Comparison of ENCODE assay signal across 1 cellular context in genomic region chr14:90383126-90383730, GRCh38.
TF ChIP-seq lines count a peak whose summit lies in the region.

No MANE protein-coding gene starts in this region.

TF ChIP-seq in HepG2, 621 proteins besides CTCF, POLR2A, EP300 and RAD21 (continued from another document and continues in another):
- TF ChIP-seq ARID5B (CRISPR knock-in tag; IDR thresholded peaks at IDR 0.05) (peak; percentile 68), TFAP4 (IDR thresholded peaks at IDR 0.05; ENCODE audit: borderline replicate concordance, low read depth) (peak; percentile 49; the same call in 1 of the 2 replicates), MAZ (IDR thresholded peaks at IDR 0.05; ENCODE audit: borderline replicate concordance, low read depth, low read length) (peak; percentile 85; the same call in 1 of the 2 replicates), MAZ (CRISPR knock-in tag; IDR thresholded peaks at IDR 0.05; ENCODE audit: low read depth) (peak; percentile 92), TFE3 (CRISPR knock-in tag; IDR thresholded peaks at IDR 0.05) (no peak; the same call in 1 of the 2 replicates), ZSCAN29 (CRISPR knock-in tag; conservative IDR thresholded peaks at IDR 0.05) (no peak; the same call in 1 of the 2 replicates), U2AF2 (IDR thresholded peaks at IDR 0.05; ENCODE audit: low read depth, low read length) (no peak), PRMT3 (CRISPR knock-in tag; IDR thresholded peaks at IDR 0.05; ENCODE audit: borderline replicate concordance, low read depth) (0 out of 2 replicates have a peak, but pooled peaks have one; percentile 10), ZNF24 (IDR thresholded peaks at IDR 0.05) (no peak), KDM1A (CRISPR knock-in tag; IDR thresholded peaks at IDR 0.05) (peak; percentile 31; the same call in 1 of the 2 replicates), ZMAT3 (CRISPR knock-in tag; conservative IDR thresholded peaks at IDR 0.05) (peak; percentile 44; the same call in 1 of the 2 replicates), ARNTL (CRISPR knock-in tag; IDR thresholded peaks at IDR 0.05) (peak; percentile 64), MTA1 (CRISPR knock-in tag; IDR thresholded peaks at IDR 0.05; ENCODE audit: borderline replicate concordance) (peak; percentile 69; the same call in 1 of the 2 replicates), ZNF121 (CRISPR knock-in tag; IDR thresholded peaks at IDR 0.05) (peak; percentile 53), DR1 (CRISPR knock-in tag; IDR thresholded peaks at IDR 0.05) (peak; percentile 72; the same call in 1 of the 2 replicates), HNF1B (CRISPR knock-in tag; IDR thresholded peaks at IDR 0.05) (peak; percentile 87), ZNF713 (CRISPR knock-in tag; IDR thresholded peaks at IDR 0.05) (no peak), MYC (CRISPR knock-in tag; IDR thresholded peaks at IDR 0.05; ENCODE audit: borderline replicate concordance) (peak; percentile 97), ZNF33A (CRISPR knock-in tag; IDR thresholded peaks at IDR 0.05; ENCODE audit: borderline replicate concordance) (no peak), ZSCAN25 (CRISPR knock-in tag; IDR thresholded peaks at IDR 0.05) (0 out of 2 replicates have a peak, but pooled peaks have one; percentile 37), RBM22 (optimal IDR thresholded peaks at IDR 0.05; ENCODE audit: low read length) (no peak), TCF7 (IDR thresholded peaks at IDR 0.05; ENCODE audit: low read depth) (no peak), ZNF260 (CRISPR knock-in tag; IDR thresholded peaks at IDR 0.05; ENCODE audit: borderline replicate concordance, low read depth) (no peak), ZNF335 (CRISPR knock-in tag; IDR thresholded peaks at IDR 0.05) (peak; percentile 92), SIX4 (CRISPR knock-in tag; IDR thresholded peaks at IDR 0.05) (peak; percentile 73; the same call in 1 of the 2 replicates), AGO1 (IDR thresholded peaks at IDR 0.05; ENCODE audit: low read depth, low read length, poor library complexity, severe bottlenecking) (peak; percentile 68), GLMP (CRISPR knock-in tag; IDR thresholded peaks at IDR 0.05; ENCODE audit: borderline replicate concordance) (no peak), KLF9 (CRISPR knock-in tag; IDR thresholded peaks at IDR 0.05; ENCODE audit: low read depth) (no peak), ZNF75D (CRISPR knock-in tag; IDR thresholded peaks at IDR 0.05; ENCODE audit: borderline replicate concordance) (no peak), ZNF619 (CRISPR knock-in tag; IDR thresholded peaks at IDR 0.05) (no peak), ATAD3A (CRISPR knock-in tag; IDR thresholded peaks at IDR 0.05) (no peak), ZNF383 (CRISPR knock-in tag; IDR thresholded peaks at IDR 0.05; ENCODE audit: borderline replicate concordance) (no peak), SIN3B (IDR thresholded peaks at IDR 0.05; ENCODE audit: low read length) (no peak; the same call in 1 of the 2 replicates), ZNF704 (CRISPR knock-in tag; IDR thresholded peaks at IDR 0.05; ENCODE audit: borderline replicate concordance) (0 out of 2 replicates have a peak, but pooled peaks have one; percentile 59), ZBTB46 (CRISPR knock-in tag; IDR thresholded peaks at IDR 0.05; ENCODE audit: borderline replicate concordance) (no peak), ZBTB34 (CRISPR knock-in tag; IDR thresholded peaks at IDR 0.05) (peak; percentile 78; the same call in 1 of the 2 replicates), ZBTB7B (CRISPR knock-in tag; IDR thresholded peaks at IDR 0.05) (peak; percentile 73), SETDB1 (CRISPR knock-in tag; IDR thresholded peaks at IDR 0.05; ENCODE audit: borderline replicate concordance) (no peak), SALL2 (CRISPR knock-in tag; IDR thresholded peaks at IDR 0.05) (peak; percentile 33; the same call in 1 of the 2 replicates), KMT2B (CRISPR knock-in tag; IDR thresholded peaks at IDR 0.05) (peak; percentile 90), ZBTB42 (CRISPR knock-in tag; IDR thresholded peaks at IDR 0.05) (no peak), ZNF414 (CRISPR knock-in tag; IDR thresholded peaks at IDR 0.05) (peak; percentile 88; the same call in 1 of the 2 replicates), HOXA5 (CRISPR knock-in tag; IDR thresholded peaks at IDR 0.05) (peak; percentile 84), ZNF451 (CRISPR knock-in tag; IDR thresholded peaks at IDR 0.05) (peak; percentile 78), ZBTB25 (CRISPR knock-in tag; IDR thresholded peaks at IDR 0.05) (peak; percentile 94), FOXO4 (CRISPR knock-in tag; conservative IDR thresholded peaks at IDR 0.05) (no peak), ZNF816 (CRISPR knock-in tag; IDR thresholded peaks at IDR 0.05; ENCODE audit: borderline replicate concordance) (0 out of 2 replicates have a peak, but pooled peaks have one; percentile 41)
